Comparison of ENCODE assay signal across 1 cellular context in genomic region chr14:74984241-74985027, GRCh38.
TF ChIP-seq lines count a peak whose summit lies in the region.

No MANE protein-coding gene starts in this region.

TF ChIP-seq in GM23338, 12 proteins besides CTCF, POLR2A, EP300 and RAD21:
- TF ChIP-seq ZNF462 (CRISPR knock-in tag; IDR thresholded peaks at IDR 0.05) (no peak), NANOG (IDR thresholded peaks at IDR 0.05; ENCODE audit: borderline replicate concordance) (no peak), EZH2 (IDR thresholded peaks at IDR 0.05; ENCODE audit: low read depth, unreplicated experiment) (no peak), POLR2AphosphoS5 (IDR thresholded peaks at IDR 0.05; ENCODE audit: low read depth) (no peak)
